16 cellular contexts compared by ENCODE assay signal in the genomic region with DNA sequence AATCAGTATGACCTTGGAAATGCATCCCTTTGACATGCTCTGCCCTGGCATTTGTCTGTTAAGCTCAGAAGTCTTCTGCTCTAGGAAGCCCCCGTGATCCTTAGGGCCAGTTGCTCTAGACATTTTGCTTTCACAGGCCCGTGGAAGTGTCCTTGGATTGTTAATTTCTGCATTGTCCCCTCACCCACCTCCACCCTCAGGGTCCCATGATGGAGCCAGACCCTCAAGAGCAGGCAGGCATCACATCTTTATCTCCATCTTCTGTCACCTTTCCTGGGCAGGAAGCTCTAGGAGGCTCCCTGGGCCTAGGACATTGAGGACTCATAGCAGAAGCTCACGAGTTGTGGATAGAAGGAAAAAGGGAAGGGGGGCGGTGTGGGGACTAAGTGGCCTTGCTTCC.
DNase-seq lines count a peak whose midpoint lies in the region; ATAC-seq and TF ChIP-seq lines count a peak whose summit lies in the region.
"Had no signal": no experiment of that assay in that cellular context is flagged by ENCODE, and none has a peak within 500 bp of the region (broad histone marks: within the 10 kb centered on the region; RNA-seq: fewer than 3 reads in every experiment).

No MANE protein-coding gene starts in this region.

- H3K27me3 ChIP-seq in esophagus muscularis mucosa = peaks cover 0 to 6% (median 0%) of the 10 kb centered on the region in 4 donors

- peaks cover 0 to 9% of the 10 kb centered on the region in 2 donors for H3K27me3 Mint-ChIP-seq in natural killer cell treated with Interleukin-12 subunit alpha and Interleukin-12 subunit beta and Interleukin-15 and Interleukin-18, amount 100 ng/mL, for 72 hours
- no peaks in the 10 kb centered on the region for H3K27me3 Mint-ChIP-seq in natural killer cell (ENCODE audit: low read depth in 2 of 2)

- no peaks in the 10 kb centered on the region for H3K4me1 ChIP-seq in esophagus muscularis mucosa

- TF ChIP-seq POLR2A in esophagus muscularis mucosa (IDR thresholded peaks at IDR 0.05; ENCODE audit: low read depth) (no peak), erythroblast (IDR thresholded peaks at IDR 0.05; ENCODE audit: low read length) (no peak)

- no peaks in the 10 kb centered on the region for H3K9me3 ChIP-seq in esophagus muscularis mucosa

- no peaks in the 10 kb centered on the region for H3K9me3 Mint-ChIP-seq in natural killer cell treated with Interleukin-12 subunit alpha and Interleukin-12 subunit beta and Interleukin-15 and Interleukin-18, amount 100 ng/mL, for 72 hours
- H3K9me3 Mint-ChIP-seq in natural killer cell = no peaks in the 10 kb centered on the region

- no peaks in the 10 kb centered on the region for H3K36me3 ChIP-seq in esophagus muscularis mucosa

- H3K27ac ChIP-seq in esophagus muscularis mucosa (replicated peaks in 1 of 4) = no peak overlapping the region

- no peak for TF ChIP-seq EP300 in esophagus muscularis mucosa (IDR thresholded peaks at IDR 0.05)

- 65% methylated on average over 4 of the region's 4 CpGs for WGBS in esophagus muscularis mucosa

- no peak for TF ChIP-seq CTCF in natural killer cell (IDR thresholded peaks at IDR 0.05)
- no peak for TF ChIP-seq CTCF in esophagus muscularis mucosa (IDR thresholded peaks at IDR 0.05)

- DNase-seq in natural killer cell treated with Interleukin-12 subunit alpha and Interleukin-12 subunit beta and Interleukin-15 and Interleukin-18, amount 100 ng/mL, for 72 hours (ENCODE audit: low spot score) = peak; percentile 28
- DNase-seq in natural killer cell = no peak
- peak; percentile 79 for DNase-seq in esophagus muscularis mucosa (ENCODE audit: extremely low spot score)
- DNase-seq in posterior vena cava (ENCODE audit: low spot score) = peak; percentile 24
- DNase-seq in erythroblast (lab: John Stamatoyannopoulos, UW) = no peak
- DNase-seq: C1 segment of cervical spinal cord; Calu3; CD4-positive, alpha-beta memory T cell; COR-L47; DMS53; DMS79 treated with DMSO at 0.1 percent for 48 hours; GF-D8; GOT3; H7; HCEC 1CT had no signal

- intact Hi-C loops in natural killer cell (cut with micrococcal nuclease) (no loop called here), esophagus muscularis mucosa (cut with DNase I) (no loop called here), posterior vena cava (cut with DNase I) (no loop called here)

- no peaks in the 10 kb centered on the region for H3K4me1 Mint-ChIP-seq in natural killer cell treated with Interleukin-12 subunit alpha and Interleukin-12 subunit beta and Interleukin-15 and Interleukin-18, amount 100 ng/mL, for 72 hours (ENCODE audit: low read depth in 2 of 2)
- H3K4me1 Mint-ChIP-seq in natural killer cell = no peaks in the 10 kb centered on the region
- H3K4me1 Mint-ChIP-seq: CD4-positive, alpha-beta memory T cell had no signal

- H3K4me3 Mint-ChIP-seq in natural killer cell treated with Interleukin-12 subunit alpha and Interleukin-12 subunit beta and Interleukin-15 and Interleukin-18, amount 100 ng/mL, for 72 hours = no peak overlapping the region
- H3K4me3 Mint-ChIP-seq in natural killer cell = no peak overlapping the region
- H3K4me3 Mint-ChIP-seq: CD4-positive, alpha-beta memory T cell had no signal

- ATAC-seq in natural killer cell treated with Interleukin-12 subunit alpha and Interleukin-12 subunit beta and Interleukin-15 and Interleukin-18, amount 100 ng/mL, for 72 hours = no peak
- ATAC-seq in natural killer cell (no peak), GM21737 (IDR thresholded peaks at IDR 0.05; ENCODE audit: unreplicated experiment) (no peak)

- no peak overlapping the region for H3K27ac Mint-ChIP-seq in natural killer cell treated with Interleukin-12 subunit alpha and Interleukin-12 subunit beta and Interleukin-15 and Interleukin-18, amount 100 ng/mL, for 72 hours
- no peak overlapping the region for H3K27ac Mint-ChIP-seq in natural killer cell
- H3K27ac Mint-ChIP-seq: CD4-positive, alpha-beta memory T cell had no signal

- no peaks in the 10 kb centered on the region for H3K36me3 Mint-ChIP-seq in natural killer cell treated with Interleukin-12 subunit alpha and Interleukin-12 subunit beta and Interleukin-15 and Interleukin-18, amount 100 ng/mL, for 72 hours
- no peaks in the 10 kb centered on the region for H3K36me3 Mint-ChIP-seq in natural killer cell
- H3K36me3 Mint-ChIP-seq: CD4-positive, alpha-beta memory T cell had no signal

- H3K4me3 ChIP-seq in esophagus muscularis mucosa = no peak overlapping the region

Comparison
In these comparisons a context has a peak if more than half of its experiments do, and no peak if none do; other contexts are left out.
1. DNase-seq: peak in natural killer cell treated with Interleukin-12 subunit alpha and Interleukin-12 subunit beta and Interleukin-15 and Interleukin-18, amount 100 ng/mL, for 72 hours (single experiment), esophagus muscularis mucosa (single experiment) and posterior vena cava (single experiment); none in natural killer cell (single experiment) and erythroblast (0 of 2).